ENCODE assay signal across 8 cellular contexts in genomic region chr3:11335056-11335608, GRCh38.
DNase-seq lines count a peak whose midpoint lies in the region; ATAC-seq, FAIRE-seq and TF ChIP-seq lines count a peak whose summit lies in the region.

No MANE protein-coding gene starts in this region.

- intact Hi-C loops in PC-9 (cut with micrococcal nuclease; ENCODE audit: unreplicated experiment), result loop anchor here (1.0 kb wide), 3 partner anchors 99 to 275 kb away; no protein-coding TSS in a partner anchor
- intact Hi-C loops in HepG2 (cut with micrococcal nuclease; ENCODE audit: unreplicated experiment), result loop anchor here (1.0 to 10.0 kb wide), 2 partner anchors 99 to 180 kb away; partner anchors contain the start of gene HRH1
- intact Hi-C loops in transverse colon (cut with DNase I; ENCODE audit: low total_unique reads), result loop anchor here (5.0 to 10.0 kb wide), 2 partner anchors 180 to 278 kb away; partner anchors contain the start of gene HRH1

- no peaks in the 10 kb centered on the region for H3K9me2 ChIP-seq in PC-9 (ENCODE audit: insufficient read depth)

- TF ChIP-seq RAD21 in HepG2 (CRISPR knock-in tag; IDR thresholded peaks at IDR 0.05), result peak; percentile 38; the same call in 1 of the 2 replicates

- H3K4me2 ChIP-seq in PC-9 (no peak overlapping the region), HepG2 (ENCODE audit: low read depth, low read length) (no peak overlapping the region)

- H3K36me3 ChIP-seq in PC-9 (ENCODE audit: low read depth) (peaks cover 8% of the 10 kb centered on the region; the same call in 1 of the 2 replicates), HepG2 (replicated peaks in 1 of 2; ENCODE audit: control insufficient read depth in 1 of 2, insufficient read depth in 2 of 2, low read length in 2 of 2) (no peaks in the 10 kb centered on the region; a peak in 1 of 5 replicates), transverse colon (peaks cover 0 to 16% (median 0%) of the 10 kb centered on the region in 4 donors)

- TF ChIP-seq POLR2A in HepG2 (IDR thresholded peaks at IDR 0.05; ENCODE audit: insufficient read depth in 1 of 2, low read depth in 2 of 2, low read length in 2 of 2) (no peak), transverse colon (IDR thresholded peaks at IDR 0.05) (no peak)

- H3K27ac ChIP-seq in PC-9 (no peak overlapping the region), HepG2 (ENCODE audit: extremely low read length, insufficient read depth, low read length) (no peak overlapping the region), transverse colon (no peak overlapping the region)

- 50% methylated on average over 4 of the region's 4 CpGs for WGBS in HepG2 (ENCODE audit: low lambda C conversion rate)
- 45 to 46% methylated on average over 1 to 4 of the region's 4 CpGs for WGBS in transverse colon (ENCODE audit: low coverage in 1 of 2), 2 donors

- CTCF ChIA-PET in PC-9 (lab: Charles Lee), result interaction anchor here (0.6 to 2.2 kb wide), 12 partner anchors 38 to 275 kb away, joined by 3 to 14 read pairs (median 4); partner anchors contain the start of gene ATG7
- CTCF ChIA-PET in HepG2 (lab: Yijun Ruan, JAX; ENCODE audit: low intra/inter-chr PET ratio, low total read pairs), result interaction anchor here (1.2 to 2.5 kb wide), 3 partner anchors 98 to 577 kb away, joined by 3 to 24 read pairs (median 4); no protein-coding TSS in a partner anchor

- no peak overlapping the region for H3K9ac ChIP-seq in HepG2 (ENCODE audit: insufficient read depth, low read depth, low read length)

- no peak overlapping the region for H3K4me3 ChIP-seq in PC-9
- no peak overlapping the region for H3K4me3 ChIP-seq in choroid plexus epithelial cell (ENCODE audit: low read depth, low read length)
- H3K4me3 ChIP-seq in HepG2 (replicated peaks in 1 of 3; ENCODE audit: insufficient read depth in 1 of 3, low read depth in 2 of 3, low read length in 3 of 3), result no peak overlapping the region
- H3K4me3 ChIP-seq in transverse colon, result no peak overlapping the region

- H3K79me2 ChIP-seq in PC-9 (ENCODE audit: low read depth), result no peaks in the 10 kb centered on the region
- no peaks in the 10 kb centered on the region for H3K79me2 ChIP-seq in HepG2 (ENCODE audit: insufficient read depth, low read length)

- H3K9me3 ChIP-seq in PC-9 (ENCODE audit: insufficient read depth, low read depth) (no peaks in the 10 kb centered on the region), HepG2 (ENCODE audit: low read length) (no peaks in the 10 kb centered on the region), transverse colon (no peaks in the 10 kb centered on the region)

- H4K20me1 ChIP-seq in PC-9 (ENCODE audit: insufficient read depth) (no peaks in the 10 kb centered on the region), HepG2 (ENCODE audit: insufficient read depth, low read length) (no peaks in the 10 kb centered on the region)

- peak; percentile 16 for DNase-seq in activated gamma-delta T cell treated with Interleukin-2 at 50 U/mL for 16 hours
- no peak for DNase-seq in activated gamma-delta T cell (lab: John Stamatoyannopoulos, UW)
- DNase-seq in HS-27A (ENCODE audit: low read depth), result peak; percentile 70
- DNase-seq in PC-9, result peak; percentile 31 to 52
- peak; percentile 90 for DNase-seq in choroid plexus epithelial cell (ENCODE audit: low read depth)
- peak; percentile 48 for DNase-seq in HepG2 (ENCODE audit: low spot score)
- DNase-seq in transverse colon, result no peak

- TF ChIP-seq EP300 in HepG2 (IDR thresholded peaks at IDR 0.05; ENCODE audit: low read depth in 2 of 2, low read length in 2 of 2) (no peak), HepG2 (CRISPR knock-in tag; IDR thresholded peaks at IDR 0.05; ENCODE audit: borderline replicate concordance) (no peak), transverse colon (IDR thresholded peaks at IDR 0.05; ENCODE audit: low read depth) (no peak)

- POLR2A ChIA-PET in PC-9 (lab: Charles Lee; ENCODE audit: unreplicated experiment) (interaction anchor here (0.6 kb wide), 1 partner anchor 99 kb away, joined by 3 read pairs; no protein-coding TSS in a partner anchor), HepG2 (lab: Yijun Ruan, JAX) (no interaction called here)

- H2AFZ ChIP-seq in PC-9 (no peak overlapping the region), HepG2 (ENCODE audit: low read length) (no peak overlapping the region)

- H3K4me1 ChIP-seq in PC-9 (replicated peaks; ENCODE audit: insufficient read depth) (peaks cover 8% of the 10 kb centered on the region), HepG2 (ENCODE audit: insufficient read depth, low read length) (no peaks in the 10 kb centered on the region), transverse colon (no peaks in the 10 kb centered on the region)

- no TSS peak for BruUV-seq in PC-9 (replicated peaks; lab: Mats Ljungman, UMichigan)
- no TSS peak for BruUV-seq in HepG2 (replicated peaks; lab: Mats Ljungman, UMichigan)

- ATAC-seq in HepG2, result peak; percentile 84
- no peak for ATAC-seq in HG03460 (IDR thresholded peaks at IDR 0.05; ENCODE audit: unreplicated experiment)

- TF ChIP-seq CTCF in PC-9 (conservative IDR thresholded peaks at IDR 0.05), result peak; percentile 83
- peak; percentile 70 for TF ChIP-seq CTCF in choroid plexus epithelial cell (conservative IDR thresholded peaks at IDR 0.05; ENCODE audit: low read depth, low read length)
- peak; percentile 70 for TF ChIP-seq CTCF in HepG2 (CRISPR knock-in tag; IDR thresholded peaks at IDR 0.05)
- TF ChIP-seq CTCF in transverse colon (IDR thresholded peaks at IDR 0.05), result peak; percentile 55 to 77 (median 67)

- H3K27me3 ChIP-seq in PC-9 (ENCODE audit: insufficient read depth, low read depth) (no peaks in the 10 kb centered on the region), HepG2 (ENCODE audit: control insufficient read depth in 1 of 2, insufficient read depth in 2 of 2, low read length in 2 of 2) (no peaks in the 10 kb centered on the region), transverse colon (no peaks in the 10 kb centered on the region)

- in situ Hi-C loops in HepG2 (cut with HindIII; ENCODE audit: extremely low pct_ligation_motif_present, low pct_unique_long_range_greater_than_20kb), result loop anchor here (5.0 kb wide), 1 partner anchor 98 kb away; no protein-coding TSS in a partner anchor
- in situ Hi-C loops in transverse colon (cut with MboI; ENCODE audit: low pct_ligation_motif_present in 1 of 4, low pct_unique_long_range_greater_than_20kb in 1 of 4, low sequenced_read_pairs in 3 of 4), result loop anchor here (10.0 to 25.0 kb wide), 6 partner anchors 98 to 398 kb away; no protein-coding TSS in a partner anchor

- FAIRE-seq in HepG2 (lab: Jason Lieb, UNC), result peak; percentile 46

- H3F3A ChIP-seq in PC-9 (ENCODE audit: insufficient read depth, low read depth), result peaks cover 8% of the 10 kb centered on the region; the same call in 1 of the 2 replicates

TF ChIP-seq in HepG2, 621 proteins besides CTCF, POLR2A, EP300 and RAD21:
- TF ChIP-seq STAG1 (CRISPR knock-in tag; IDR thresholded peaks at IDR 0.05), result peak; percentile 78
- TF ChIP-seq SMC3 (IDR thresholded peaks at IDR 0.05; ENCODE audit: low read length), result peak; percentile 57; the same call in 1 of the 2 replicates
- no peak for TF ChIP-seq ZNF784 (CRISPR knock-in tag; IDR thresholded peaks at IDR 0.05; ENCODE audit: borderline replicate concordance)

Comparison
In these comparisons a context has a peak if more than half of its experiments do, and no peak if none do; other contexts are left out.
1. DNase-seq: peak in activated gamma-delta T cell treated with Interleukin-2 at 50 U/mL for 16 hours (single experiment), HS-27A (single experiment), PC-9 (2 of 2), choroid plexus epithelial cell (single experiment) and HepG2 (single experiment); none in activated gamma-delta T cell (single experiment) and transverse colon (single experiment).
2. Peak in every context shown above with its lines, with median percentiles within 50 percentile points of each other: CTCF ChIP-seq.